In genomic region chr3:56915969-56916586, GRCh38 we compare ENCODE assay signal across 8 cellular contexts.
DNase-seq lines count a peak whose midpoint lies in the region; ATAC-seq and TF ChIP-seq lines count a peak whose summit lies in the region.

No MANE protein-coding gene starts in this region.

- peak; percentile 52 for ATAC-seq in HG02588 (IDR thresholded peaks at IDR 0.05; ENCODE audit: unreplicated experiment)
- peak; percentile 87 for ATAC-seq in stimulated activated naive CD8-positive, alpha-beta T cell treated with anti-CD3 and anti-CD28 coated beads, Interleukin-15, Interleukin-2, amounts not matched to agents 100 U/mL and 50 U/mL, for 24 hours

- TF ChIP-seq CTCF in GM12865 (IDR thresholded peaks at IDR 0.05; ENCODE audit: insufficient read depth, low read depth, low read length, missing control alignments) = no peak
- TF ChIP-seq CTCF in MCF 10A (IDR thresholded peaks at IDR 0.05; ENCODE audit: unreplicated experiment) = no peak

- no peak overlapping the region for H3K27ac Mint-ChIP-seq in MCF 10A (ENCODE audit: low read depth, unreplicated experiment)

- no peak overlapping the region for H3K27ac ChIP-seq in mesenchymal stem cell (ENCODE audit: low read length, poor library complexity, severe bottlenecking)

- DNase-seq in GM12865 (ENCODE audit: low read depth) = peak; percentile 79
- peak; percentile 62 for DNase-seq in NCI-H2227 treated with DMSO at 0.1 percent for 48 hours (lab: John Stamatoyannopoulos, UW)
- peak; percentile 77 to 82 for DNase-seq in activated T-cell treated with anti-CD3 and anti-CD28 coated beads, Interleukin-2, amount 50 U/mL, for 48 hours
- DNase-seq in mesenchymal stem cell = no peak
- DNase-seq in stimulated activated naive CD8-positive, alpha-beta T cell treated with anti-CD3 and anti-CD28 coated beads, Interleukin-15, Interleukin-2, amounts not matched to agents 100 U/mL and 50 U/mL, for 24 hours = peak; percentile 74
- no peak for DNase-seq in hippocampal formation (lab: John Stamatoyannopoulos, UW)
- DNase-seq in MCF 10A (ENCODE audit: unreplicated experiment) = no peak

- POLR2A ChIA-PET in MCF 10A (lab: Yijun Ruan, JAX) = no interaction called here

- no peaks in the 10 kb centered on the region for H3K36me3 ChIP-seq in mesenchymal stem cell (ENCODE audit: control insufficient read depth in 1 of 2, insufficient read depth in 2 of 2, low read depth in 1 of 2, low read length in 2 of 2)

- H2BK120ac ChIP-seq in mesenchymal stem cell (ENCODE audit: low read depth, low read length) = peak overlapping the region; percentile 1

- H3K23ac ChIP-seq in mesenchymal stem cell (ENCODE audit: low read length in 2 of 2) = no peak overlapping the region

- H3K9me3 ChIP-seq in mesenchymal stem cell (ENCODE audit: control insufficient read depth, low read length) = no peaks in the 10 kb centered on the region

- no peak overlapping the region for H2AFZ ChIP-seq in mesenchymal stem cell (ENCODE audit: low read depth, low read length)

- no TSS peak for BruUV-seq in MCF 10A (replicated peaks; lab: Mats Ljungman, UMichigan)

- H3K9ac ChIP-seq in mesenchymal stem cell (ENCODE audit: low read length) = no peak overlapping the region

- CTCF ChIA-PET in MCF 10A (lab: Yijun Ruan, JAX) = interaction anchor here (1.0 kb wide), 1 partner anchor 117 kb away, joined by 3 read pairs; no protein-coding TSS in a partner anchor

- H3K27me3 ChIP-seq in mesenchymal stem cell (ENCODE audit: control insufficient read depth in 1 of 2, insufficient read depth in 1 of 2, low read length in 2 of 2) = peaks cover 0 to 23% of the 10 kb centered on the region in 2 experiments

- no peaks in the 10 kb centered on the region for H3K4me1 Mint-ChIP-seq in MCF 10A (ENCODE audit: insufficient read depth, unreplicated experiment)

- H2BK12ac ChIP-seq in mesenchymal stem cell (ENCODE audit: low read length in 2 of 2) = no peak overlapping the region

- H3K14ac ChIP-seq in mesenchymal stem cell (ENCODE audit: low read length in 2 of 2) = no peak overlapping the region

- H3K4me3 Mint-ChIP-seq in MCF 10A (ENCODE audit: unreplicated experiment) = no peak overlapping the region

- H3K4me1 ChIP-seq in mesenchymal stem cell (ENCODE audit: control insufficient read depth, insufficient read depth, low read depth, low read length) = no peaks in the 10 kb centered on the region

- no peak overlapping the region for H3K4me2 ChIP-seq in mesenchymal stem cell (ENCODE audit: low read length, poor library complexity, severe bottlenecking)

- H3K36me3 Mint-ChIP-seq in MCF 10A (ENCODE audit: insufficient read depth, unreplicated experiment) = no peaks in the 10 kb centered on the region

- H3K4me3 ChIP-seq in GM12865 (ENCODE audit: low read depth, low read length) (peak overlapping the region; percentile 20), mesenchymal stem cell (ENCODE audit: insufficient read depth in 1 of 2, low read depth in 1 of 2, low read length in 2 of 2) (no peak overlapping the region)

- H3K18ac ChIP-seq in mesenchymal stem cell (ENCODE audit: low read depth in 1 of 2, low read length in 2 of 2) = peak overlapping the region in 1 of 2 experiments; percentile 0

- no peaks in the 10 kb centered on the region for H3K9me3 Mint-ChIP-seq in MCF 10A (ENCODE audit: unreplicated experiment)

- H3K79me1 ChIP-seq in mesenchymal stem cell (replicated peaks; ENCODE audit: low read length, poor library complexity, severe bottlenecking) = no peaks in the 10 kb centered on the region

- no peaks in the 10 kb centered on the region for H3K27me3 Mint-ChIP-seq in MCF 10A (ENCODE audit: insufficient read depth, unreplicated experiment)

- no peak overlapping the region for H2BK5ac ChIP-seq in mesenchymal stem cell (ENCODE audit: low read depth, low read length, poor library complexity, severe bottlenecking)

- peak overlapping the region; percentile 30 for H4K8ac ChIP-seq in mesenchymal stem cell (ENCODE audit: low read length)

- no peak overlapping the region for H2BK15ac ChIP-seq in mesenchymal stem cell (ENCODE audit: low read depth, poor library complexity, severe bottlenecking)

- H2AK5ac ChIP-seq in mesenchymal stem cell (ENCODE audit: low read length, severe bottlenecking) = no peak overlapping the region

- no peak overlapping the region for H3K4ac ChIP-seq in mesenchymal stem cell (ENCODE audit: low read depth in 1 of 2, low read length in 2 of 2)

- H4K91ac ChIP-seq in mesenchymal stem cell (ENCODE audit: low read length) = peak overlapping the region; percentile 18

- 50% methylated on average over 16 of the region's 16 CpGs for WGBS in mesenchymal stem cell

- intact Hi-C loops in MCF 10A (cut with micrococcal nuclease) = no loop called here

Comparison
In these comparisons a context has a peak if more than half of its experiments do, and no peak if none do; other contexts are left out.
1. DNase-seq: peak in GM12865 (single experiment), NCI-H2227 treated with DMSO at 0.1 percent for 48 hours (single experiment), activated T-cell treated with anti-CD3 and anti-CD28 coated beads, Interleukin-2, amount 50 U/mL, for 48 hours (2 of 2) and stimulated activated naive CD8-positive, alpha-beta T cell treated with anti-CD3 and anti-CD28 coated beads, Interleukin-15, Interleukin-2, amounts not matched to agents 100 U/mL and 50 U/mL, for 24 hours (single experiment); none in mesenchymal stem cell (single experiment), hippocampal formation (0 of 2) and MCF 10A (single experiment).